Comparison of ENCODE assay signal across 12 cellular contexts in the genomic region with DNA sequence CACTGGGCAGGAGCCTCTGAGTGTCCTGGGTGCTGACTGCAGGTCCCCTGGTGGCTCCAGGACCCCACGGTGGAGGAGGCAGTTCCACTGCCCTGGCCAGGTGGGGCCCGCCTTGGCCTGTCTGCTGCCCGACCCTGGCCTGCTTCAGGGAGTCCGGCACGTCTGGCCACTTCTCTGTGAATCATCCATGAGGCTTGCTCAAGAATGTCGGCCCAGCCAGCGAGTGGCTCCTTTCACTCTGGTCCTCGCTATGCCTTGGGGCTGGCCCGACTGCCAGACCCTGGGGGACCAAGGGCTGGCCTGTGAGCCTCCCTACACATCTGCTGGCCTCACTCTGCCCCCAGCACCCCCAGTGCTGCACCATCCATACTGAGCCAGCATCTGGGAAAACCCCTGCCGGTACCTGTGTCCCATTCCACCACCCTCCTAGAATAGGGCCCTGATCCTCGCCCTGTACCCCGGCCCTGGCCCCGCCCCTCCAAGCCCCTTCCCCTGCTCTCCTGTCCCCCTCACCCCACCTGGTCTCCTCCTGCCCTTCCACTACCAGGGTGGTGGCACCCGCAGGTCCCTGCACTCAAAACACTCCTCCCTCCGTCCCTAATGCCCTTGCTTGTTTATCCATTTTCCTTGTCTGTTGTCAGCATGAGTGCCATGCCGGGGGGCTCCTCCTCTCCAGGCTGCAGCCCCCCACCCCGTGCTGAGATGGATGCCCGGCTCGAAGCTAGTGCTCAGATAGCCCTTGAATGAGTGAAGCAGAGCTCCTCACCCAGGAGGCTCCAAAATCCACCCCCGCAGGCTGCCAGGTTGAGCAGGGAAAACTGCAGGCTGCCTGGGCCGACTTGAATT. TPM values are rescaled to one million over a fixed set of nuclear protein-coding genes. Genes with fewer than 3 reads are reported as not detected.
A peak's percentile ranks its signal among the peaks of the same experiment; 100 is the strongest.
DNase-seq lines count a peak whose midpoint lies in the region; ATAC-seq and TF ChIP-seq lines count a peak whose summit lies in the region.
"Had no signal": no experiment of that assay in that cellular context is flagged by ENCODE, and none has a peak within 500 bp of the region (broad histone marks: within the 10 kb centered on the region; RNA-seq: fewer than 3 reads in every experiment).

No MANE protein-coding gene starts in this region.

- no peak for ATAC-seq in CD8-positive, alpha-beta T cell
- ATAC-seq in Panc1 (peak; percentile 28; the same call in 1 of the 2 replicates), GM18870 (IDR thresholded peaks at IDR 0.05; ENCODE audit: unreplicated experiment) (no peak), GM21447 (IDR thresholded peaks at IDR 0.05; ENCODE audit: unreplicated experiment) (no peak), HG03135 (IDR thresholded peaks at IDR 0.05; ENCODE audit: unreplicated experiment) (no peak)
- ATAC-seq: activated naive CD8-positive, alpha-beta T cell treated with anti-CD3 and anti-CD28 coated beads, Interleukin-2, amount 50 U/mL, for 24 hours had no signal

- BruUV-seq in Panc1 (replicated peaks; lab: Mats Ljungman, UMichigan) = no TSS peak

- H3K4me3 Mint-ChIP-seq in CD8-positive, alpha-beta T cell = no peak overlapping the region
- no peak overlapping the region for H3K4me3 Mint-ChIP-seq in osteocyte (ENCODE audit: unreplicated experiment)
- H3K4me3 Mint-ChIP-seq: activated naive CD8-positive, alpha-beta T cell treated with anti-CD3 and anti-CD28 coated beads, Interleukin-2, amount 50 U/mL, for 24 hours had no signal

- no peaks in the 10 kb centered on the region for H3K27me3 ChIP-seq in CD8-positive, alpha-beta T cell (ENCODE audit: insufficient read depth, low read length)
- H3K27me3 ChIP-seq in Panc1 (ENCODE audit: control insufficient read depth, insufficient read depth, low read length) = no peaks in the 10 kb centered on the region

- CTCF ChIA-PET in CD8-positive, alpha-beta T cell (lab: Charles Lee) = interaction anchor here (2.1 kb wide), 1 partner anchor 25 kb away, joined by 6 read pairs; no protein-coding TSS in a partner anchor
- CTCF ChIA-PET in Panc1 (lab: Charles Lee) = no interaction called here

- H3K27me3 Mint-ChIP-seq in CD8-positive, alpha-beta T cell (ENCODE audit: low read depth) = no peaks in the 10 kb centered on the region
- H3K27me3 Mint-ChIP-seq in osteocyte (ENCODE audit: unreplicated experiment) = no peaks in the 10 kb centered on the region
- H3K27me3 Mint-ChIP-seq: activated naive CD8-positive, alpha-beta T cell treated with anti-CD3 and anti-CD28 coated beads, Interleukin-2, amount 50 U/mL, for 24 hours had no signal

- intact Hi-C loops in CD8-positive, alpha-beta T cell (cut with DNase I, micrococcal nuclease) = no loop called here
- intact Hi-C loops in Panc1 (cut with micrococcal nuclease; ENCODE audit: unreplicated experiment) = no loop called here

- in situ Hi-C loops in Panc1 (cut with HindIII; ENCODE audit: low pct_unique_long_range_greater_than_20kb, low sequenced_read_pairs) = no loop called here

- H3K4me1 ChIP-seq in CD8-positive, alpha-beta T cell (ENCODE audit: insufficient read depth, low read length) = no peaks in the 10 kb centered on the region
- H3K4me1 ChIP-seq in Panc1 (ENCODE audit: control insufficient read depth, insufficient read depth, low read length) = 0 out of 2 replicates have a peak, but pooled peaks cover 2% of the 10 kb centered on the region

- peak overlapping the region; percentile 45 for H3K27ac Mint-ChIP-seq in CD8-positive, alpha-beta T cell
- no peak overlapping the region for H3K27ac Mint-ChIP-seq in osteocyte (ENCODE audit: unreplicated experiment)
- H3K27ac Mint-ChIP-seq: activated naive CD8-positive, alpha-beta T cell treated with anti-CD3 and anti-CD28 coated beads, Interleukin-2, amount 50 U/mL, for 24 hours had no signal

- H3K9me3 Mint-ChIP-seq in CD8-positive, alpha-beta T cell = no peaks in the 10 kb centered on the region
- no peaks in the 10 kb centered on the region for H3K9me3 Mint-ChIP-seq in osteocyte (ENCODE audit: unreplicated experiment)
- H3K9me3 Mint-ChIP-seq: activated naive CD8-positive, alpha-beta T cell treated with anti-CD3 and anti-CD28 coated beads, Interleukin-2, amount 50 U/mL, for 24 hours had no signal

- POLR2A ChIA-PET in CD8-positive, alpha-beta T cell (lab: Charles Lee) = no interaction called here
- POLR2A ChIA-PET in Panc1 (lab: Charles Lee) = interaction anchor here (0.6 kb wide), 2 partner anchors 15 to 56 kb away, joined by 5 to 7 read pairs; no protein-coding TSS in a partner anchor

- peaks cover 63% of the 10 kb centered on the region for H3K36me3 ChIP-seq in CD8-positive, alpha-beta T cell (ENCODE audit: insufficient read depth, low read length)
- no peaks in the 10 kb centered on the region for H3K36me3 ChIP-seq in Panc1 (ENCODE audit: control insufficient read depth, insufficient read depth, low read length)

- no peak overlapping the region for H3K27ac ChIP-seq in CD8-positive, alpha-beta T cell (ENCODE audit: low read depth, low read length)
- no peak overlapping the region for H3K27ac ChIP-seq in Panc1 (ENCODE audit: low read length)

- H3K4me1 Mint-ChIP-seq in CD8-positive, alpha-beta T cell (ENCODE audit: low read depth) = no peaks in the 10 kb centered on the region
- peaks cover 7% of the 10 kb centered on the region for H3K4me1 Mint-ChIP-seq in osteocyte (ENCODE audit: unreplicated experiment)
- H3K4me1 Mint-ChIP-seq: activated naive CD8-positive, alpha-beta T cell treated with anti-CD3 and anti-CD28 coated beads, Interleukin-2, amount 50 U/mL, for 24 hours had no signal

- peaks cover 74% of the 10 kb centered on the region for H3K36me3 Mint-ChIP-seq in CD8-positive, alpha-beta T cell
- H3K36me3 Mint-ChIP-seq in osteocyte (ENCODE audit: unreplicated experiment) = no peaks in the 10 kb centered on the region

- no peak for DNase-seq in CD8-positive, alpha-beta T cell
- DNase-seq in Panc1 (ENCODE audit: low read depth, low spot score) = no peak
- DNase-seq in fibroblast of gingiva (ENCODE audit: low read depth) = peak; percentile 71
- DNase-seq in osteocyte (ENCODE audit: extremely low spot score, unreplicated experiment) = peak; percentile 83
- DNase-seq in NCI-H345 treated with DMSO at 0.1 percent for 48 hours (lab: John Stamatoyannopoulos, UW; ENCODE audit: unreplicated experiment) = no peak
- DNase-seq: activated naive CD8-positive, alpha-beta T cell treated with anti-CD3 and anti-CD28 coated beads, Interleukin-2, amount 50 U/mL, for 24 hours; DND-41; hippocampal formation; NCI-H2081 treated with DMSO at 0.1 percent for 48 hours had no signal

- H3K4me3 ChIP-seq in CD8-positive, alpha-beta T cell (ENCODE audit: low read depth, low read length) = no peak overlapping the region
- H3K4me3 ChIP-seq in Panc1 (ENCODE audit: low read depth in 2 of 2, low read length in 2 of 2) = no peak overlapping the region

- H3K9me3 ChIP-seq in CD8-positive, alpha-beta T cell (ENCODE audit: low read length) = no peaks in the 10 kb centered on the region
- no peaks in the 10 kb centered on the region for H3K9me3 ChIP-seq in Panc1 (ENCODE audit: control insufficient read depth, insufficient read depth, low read depth, low read length)

- no peak for TF ChIP-seq CTCF in CD8-positive, alpha-beta T cell (IDR thresholded peaks at IDR 0.05)
- TF ChIP-seq CTCF in Panc1 (IDR thresholded peaks at IDR 0.05) (no peak), osteocyte (IDR thresholded peaks at IDR 0.05) (no peak)

RNA-seq across cellular contexts. Expression of a gene that starts 35.5 kb away (rescaled TPM):
- 100 to 1,000 TPM; 117 to 126 TPM for total RNA-seq in CD8-positive, alpha-beta T cell
- 6.3 TPM for total RNA-seq in Panc1 (2021; ENCODE audit: unreplicated experiment)
- polyA plus RNA-seq in Panc1 (2012; ENCODE audit: insufficient read length) = 8.9 TPM
- 4.6 TPM in 2 replicates for total RNA-seq in osteocyte

Comparison
In these comparisons a context has a peak if more than half of its experiments do, and no peak if none do; other contexts are left out.
1. DNase-seq: peak in fibroblast of gingiva (single experiment) and osteocyte (single experiment); none in CD8-positive, alpha-beta T cell (0 of 7), Panc1 (single experiment) and NCI-H345 treated with DMSO at 0.1 percent for 48 hours (single experiment).
2. RNA of a gene that starts 35.5 kb away (total RNA-seq): 117 to 126 TPM in CD8-positive, alpha-beta T cell; 6.3 TPM in Panc1 (single experiment) and 4.6 TPM in osteocyte; every median in the first group is over 10 times any median in the second.